ENCODE assay signal across 29 cellular contexts in the genomic region with DNA sequence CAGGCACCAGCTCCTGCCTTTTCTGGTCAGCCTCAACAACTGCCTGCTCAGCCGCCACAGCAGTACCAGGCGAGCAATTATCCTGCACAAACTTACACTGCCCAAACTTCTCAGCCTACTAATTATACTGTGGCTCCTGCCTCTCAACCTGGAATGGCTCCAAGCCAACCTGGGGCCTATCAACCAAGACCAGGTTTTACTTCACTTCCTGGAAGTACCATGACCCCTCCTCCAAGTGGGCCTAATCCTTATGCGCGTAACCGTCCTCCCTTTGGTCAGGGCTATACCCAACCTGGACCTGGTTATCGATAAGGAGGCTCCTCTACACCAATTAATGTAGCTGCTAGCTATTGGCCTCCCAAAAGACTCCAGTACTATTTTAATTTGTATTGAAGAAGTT.
"Had no signal": no experiment of that assay in that cellular context is flagged by ENCODE, and none has a peak within 500 bp of the region (broad histone marks: within the 10 kb centered on the region; RNA-seq: fewer than 3 reads in every experiment).

No MANE protein-coding gene starts in this region.

- H3K9me3 ChIP-seq: breast epithelium, esophagus muscularis mucosa, heart right ventricle, lower lobe of right lung, ovary, psoas muscle, suprapubic skin, tibial artery, upper lobe of right lung had no signal

- H3K27me3 Mint-ChIP-seq: activated CD4-positive, alpha-beta memory T cell treated with anti-CD3 and anti-CD28 coated beads, Interleukin-2, amount 10 ng/mL, durations not matched to agents 7 days and 5 days; activated CD4-positive, alpha-beta T cell treated with anti-CD3 and anti-CD28 coated beads, Interleukin-2, amount 10 ng/mL, durations not matched to agents 7 days and 5 days; activated naive CD4-positive, alpha-beta T cell treated with anti-CD3 and anti-CD28 coated beads, Interleukin-2, amount 50 U/mL, for 24 hours; activated naive CD8-positive, alpha-beta T cell treated with anti-CD3 and anti-CD28 coated beads, Interleukin-2, amount 50 U/mL, for 24 hours; activated T-cell treated with anti-CD3 and anti-CD28 coated beads, Interleukin-2, amount 50 U/mL, for 24 hours; central memory CD8-positive, alpha-beta T cell; dendritic cell treated with granulocyte-macrophage colony-stimulating factor and Interleukin-4, amounts not matched to agents 40 ng/mL and 50 ng/mL, for 4 days; stimulated activated naive B cell treated with anti-CD40 and anti-IgM and Interleukin-4, amounts not matched to agents 10 μg/mL and 1 μg/mL and 100 μg/mL, for 72 hours had no signal

- H3K4me3 Mint-ChIP-seq: activated CD4-positive, alpha-beta memory T cell treated with anti-CD3 and anti-CD28 coated beads, Interleukin-2, amount 10 ng/mL, durations not matched to agents 7 days and 5 days; activated CD4-positive, alpha-beta T cell treated with anti-CD3 and anti-CD28 coated beads, Interleukin-2, amount 10 ng/mL, durations not matched to agents 7 days and 5 days; activated naive CD4-positive, alpha-beta T cell treated with anti-CD3 and anti-CD28 coated beads, Interleukin-2, amount 50 U/mL, for 24 hours; activated naive CD8-positive, alpha-beta T cell treated with anti-CD3 and anti-CD28 coated beads, Interleukin-2, amount 50 U/mL, for 24 hours; activated T-cell treated with anti-CD3 and anti-CD28 coated beads, Interleukin-2, amount 50 U/mL, for 24 hours; central memory CD8-positive, alpha-beta T cell; dendritic cell treated with granulocyte-macrophage colony-stimulating factor and Interleukin-4, amounts not matched to agents 40 ng/mL and 50 ng/mL, for 4 days; endodermal cell; nephron; stimulated activated naive B cell treated with anti-CD40 and anti-IgM and Interleukin-4, amounts not matched to agents 10 μg/mL and 1 μg/mL and 100 μg/mL, for 72 hours; T-helper 1 cell treated with Interleukin-12 subunit alpha and Interleukin-12 subunit beta and Interleukin-4 antibody, amounts not matched to agents 30 μg/mL and 1 μg/mL, for 36 hours had no signal

- H3K9me3 Mint-ChIP-seq: activated CD4-positive, alpha-beta memory T cell treated with anti-CD3 and anti-CD28 coated beads, Interleukin-2, amount 10 ng/mL, durations not matched to agents 7 days and 5 days; activated CD4-positive, alpha-beta T cell treated with anti-CD3 and anti-CD28 coated beads, Interleukin-2, amount 10 ng/mL, durations not matched to agents 7 days and 5 days; activated naive CD4-positive, alpha-beta T cell treated with anti-CD3 and anti-CD28 coated beads, Interleukin-2, amount 50 U/mL, for 24 hours; activated naive CD8-positive, alpha-beta T cell treated with anti-CD3 and anti-CD28 coated beads, Interleukin-2, amount 50 U/mL, for 24 hours; activated T-cell treated with anti-CD3 and anti-CD28 coated beads, Interleukin-2, amount 50 U/mL, for 24 hours; central memory CD8-positive, alpha-beta T cell; dendritic cell treated with granulocyte-macrophage colony-stimulating factor and Interleukin-4, amounts not matched to agents 40 ng/mL and 50 ng/mL, for 4 days; endodermal cell; nephron; stimulated activated naive B cell treated with anti-CD40 and anti-IgM and Interleukin-4, amounts not matched to agents 10 μg/mL and 1 μg/mL and 100 μg/mL, for 72 hours; T-helper 1 cell treated with Interleukin-12 subunit alpha and Interleukin-12 subunit beta and Interleukin-4 antibody, amounts not matched to agents 30 μg/mL and 1 μg/mL, for 36 hours had no signal

- H3K4me1 Mint-ChIP-seq: activated CD4-positive, alpha-beta memory T cell treated with anti-CD3 and anti-CD28 coated beads, Interleukin-2, amount 10 ng/mL, durations not matched to agents 7 days and 5 days; activated CD4-positive, alpha-beta T cell treated with anti-CD3 and anti-CD28 coated beads, Interleukin-2, amount 10 ng/mL, durations not matched to agents 7 days and 5 days; activated naive CD4-positive, alpha-beta T cell treated with anti-CD3 and anti-CD28 coated beads, Interleukin-2, amount 50 U/mL, for 24 hours; activated naive CD8-positive, alpha-beta T cell treated with anti-CD3 and anti-CD28 coated beads, Interleukin-2, amount 50 U/mL, for 24 hours; central memory CD8-positive, alpha-beta T cell; endodermal cell; stimulated activated naive B cell treated with anti-CD40 and anti-IgM and Interleukin-4, amounts not matched to agents 10 μg/mL and 1 μg/mL and 100 μg/mL, for 72 hours had no signal

- H3K27me3 ChIP-seq: breast epithelium, esophagus muscularis mucosa, heart right ventricle, neutrophil, ovary, suprapubic skin, tibial artery, upper lobe of right lung had no signal

- ATAC-seq: activated naive CD8-positive, alpha-beta T cell treated with anti-CD3 and anti-CD28 coated beads, Interleukin-2, amount 50 U/mL, for 24 hours; heart right ventricle; lower lobe of right lung; psoas muscle; stimulated activated naive B cell treated with anti-CD40 and anti-IgM and Interleukin-4, amounts not matched to agents 10 μg/mL and 1 μg/mL and 100 μg/mL, for 72 hours; upper lobe of right lung had no signal

- H3K4me3 ChIP-seq: breast epithelium, esophagus muscularis mucosa, heart right ventricle, lower lobe of right lung, ovary, psoas muscle, suprapubic skin, tibial artery, upper lobe of right lung had no signal

- H3K27ac Mint-ChIP-seq: activated CD4-positive, alpha-beta memory T cell treated with anti-CD3 and anti-CD28 coated beads, Interleukin-2, amount 10 ng/mL, durations not matched to agents 7 days and 5 days; activated CD4-positive, alpha-beta T cell treated with anti-CD3 and anti-CD28 coated beads, Interleukin-2, amount 10 ng/mL, durations not matched to agents 7 days and 5 days; activated naive CD4-positive, alpha-beta T cell treated with anti-CD3 and anti-CD28 coated beads, Interleukin-2, amount 50 U/mL, for 24 hours; activated naive CD8-positive, alpha-beta T cell treated with anti-CD3 and anti-CD28 coated beads, Interleukin-2, amount 50 U/mL, for 24 hours; activated T-cell treated with anti-CD3 and anti-CD28 coated beads, Interleukin-2, amount 50 U/mL, for 24 hours; dendritic cell treated with granulocyte-macrophage colony-stimulating factor and Interleukin-4, amounts not matched to agents 40 ng/mL and 50 ng/mL, for 4 days; endodermal cell; nephron; stimulated activated naive B cell treated with anti-CD40 and anti-IgM and Interleukin-4, amounts not matched to agents 10 μg/mL and 1 μg/mL and 100 μg/mL, for 72 hours; T-helper 1 cell treated with Interleukin-12 subunit alpha and Interleukin-12 subunit beta and Interleukin-4 antibody, amounts not matched to agents 30 μg/mL and 1 μg/mL, for 36 hours had no signal

- H3K36me3 ChIP-seq: breast epithelium, ovary had no signal

- DNase-seq: activated CD4-positive, alpha-beta memory T cell treated with anti-CD3 and anti-CD28 coated beads, Interleukin-2, amount 10 ng/mL, durations not matched to agents 7 days and 5 days; activated CD4-positive, alpha-beta T cell treated with anti-CD3 and anti-CD28 coated beads for 1 hour; activated CD4-positive, alpha-beta T cell treated with anti-CD3 and anti-CD28 coated beads, Interleukin-2, amount 10 ng/mL, durations not matched to agents 7 days and 5 days; activated CD8-positive, alpha-beta memory T cell treated with anti-CD3 and anti-CD28 coated beads, Interleukin-2, amount 50 U/mL, for 48 hours; activated gamma-delta T cell treated with Interleukin-2 at 50 U/mL for 16 hours; activated naive CD8-positive, alpha-beta T cell treated with anti-CD3 and anti-CD28 coated beads, Interleukin-2, amount 50 U/mL, for 24 hours; activated T-cell treated with anti-CD3 and anti-CD28 coated beads, Interleukin-2, amount 50 U/mL, for 24 hours; endodermal cell; foreskin melanocyte; heart right ventricle; lower lobe of right lung; mesenchymal stem cell; ovary; psoas muscle; stimulated activated CD4-positive, alpha-beta T cell treated with anti-CD3 and anti-CD28 coated beads, Interleukin-15, amount 100 ng/mL, for 24 hours; stimulated activated CD4-positive, alpha-beta T cell treated with anti-CD3 and anti-CD28 coated beads, Interleukin-2, amount 100 ng/mL, for 24 hours; stimulated activated naive B cell treated with anti-CD40 and anti-IgM and Interleukin-4, amounts not matched to agents 10 μg/mL and 1 μg/mL and 100 μg/mL, for 72 hours; T-helper 9 cell; tibial artery; upper lobe of right lung had no signal

- H3K27ac ChIP-seq: breast epithelium, heart right ventricle, lower lobe of right lung, neutrophil, ovary, psoas muscle, suprapubic skin, tibial artery, upper lobe of right lung had no signal

- H3K4me1 ChIP-seq: breast epithelium, lower lobe of right lung, suprapubic skin, upper lobe of right lung had no signal
